Comparison of ENCODE assay signal across 1 cellular context in the genomic region with DNA sequence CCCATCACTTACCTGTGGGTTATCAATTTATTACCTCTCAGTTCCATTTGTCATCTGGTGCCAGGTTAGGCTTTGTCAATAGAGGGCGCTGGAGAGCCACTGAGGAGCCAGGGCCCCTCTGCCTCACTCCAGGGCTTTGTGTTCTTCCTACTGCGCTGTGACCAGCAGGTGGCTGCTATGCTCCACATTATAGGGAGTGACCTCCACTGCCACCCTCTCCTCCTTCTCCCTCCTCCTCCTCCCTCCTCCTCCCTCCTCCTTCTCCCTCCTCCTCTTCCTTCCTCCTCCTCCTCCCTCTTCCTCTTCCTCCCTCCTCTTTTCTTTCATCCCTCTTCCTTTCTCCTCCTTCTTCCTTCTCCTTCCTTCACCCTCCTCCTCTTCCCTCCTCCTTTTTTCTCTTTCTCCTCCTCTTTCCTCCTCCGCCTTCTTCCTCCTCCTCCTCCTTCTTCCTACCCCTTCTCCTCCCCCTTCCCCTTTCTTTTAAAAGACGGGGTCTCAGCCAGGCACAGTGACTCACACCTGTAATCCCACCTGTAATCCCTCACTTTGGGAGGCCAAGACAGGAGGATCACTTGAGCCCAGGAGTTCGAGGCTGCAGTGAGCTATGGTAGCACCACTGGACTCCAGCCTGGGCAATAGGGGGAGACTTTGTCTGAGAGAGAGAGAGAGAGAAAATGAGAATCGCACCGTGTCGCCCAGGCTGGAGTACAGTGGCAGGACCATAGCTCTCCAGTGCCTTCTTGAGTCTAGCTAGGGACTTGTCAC.
TF ChIP-seq lines count a peak whose summit lies in the region.

No MANE protein-coding gene starts in this region.

TF ChIP-seq in GM12878, 131 proteins besides CTCF, POLR2A, EP300 and RAD21 (continued from another document):
- TF ChIP-seq MEF2A (IDR thresholded peaks at IDR 0.05; ENCODE audit: insufficient read depth, low read depth, low read length) (peak; percentile 63; the same call in 1 of the 2 replicates), WRNIP1 (IDR thresholded peaks at IDR 0.05; ENCODE audit: borderline replicate concordance, low read depth, low read length) (peak; percentile 94; the same call in 1 of the 2 replicates), LARP7 (IDR thresholded peaks at IDR 0.05) (no peak), ZNF24 (IDR thresholded peaks at IDR 0.05) (0 out of 2 replicates have a peak, but pooled peaks have one; percentile 43), EGR1 (IDR thresholded peaks at IDR 0.05; ENCODE audit: borderline replicate concordance in 1 of 2, low read depth in 2 of 2, low read length in 2 of 2) (no peak), MYC (IDR thresholded peaks at IDR 0.05; ENCODE audit: insufficient read depth, insufficient read length, insufficient replicate concordance, low read length, severe bottlenecking) (no peak), YBX1 (IDR thresholded peaks at IDR 0.05) (0 out of 2 replicates have a peak, but pooled peaks have one; percentile 77)
- TF ChIP-seq, protein P1, sequence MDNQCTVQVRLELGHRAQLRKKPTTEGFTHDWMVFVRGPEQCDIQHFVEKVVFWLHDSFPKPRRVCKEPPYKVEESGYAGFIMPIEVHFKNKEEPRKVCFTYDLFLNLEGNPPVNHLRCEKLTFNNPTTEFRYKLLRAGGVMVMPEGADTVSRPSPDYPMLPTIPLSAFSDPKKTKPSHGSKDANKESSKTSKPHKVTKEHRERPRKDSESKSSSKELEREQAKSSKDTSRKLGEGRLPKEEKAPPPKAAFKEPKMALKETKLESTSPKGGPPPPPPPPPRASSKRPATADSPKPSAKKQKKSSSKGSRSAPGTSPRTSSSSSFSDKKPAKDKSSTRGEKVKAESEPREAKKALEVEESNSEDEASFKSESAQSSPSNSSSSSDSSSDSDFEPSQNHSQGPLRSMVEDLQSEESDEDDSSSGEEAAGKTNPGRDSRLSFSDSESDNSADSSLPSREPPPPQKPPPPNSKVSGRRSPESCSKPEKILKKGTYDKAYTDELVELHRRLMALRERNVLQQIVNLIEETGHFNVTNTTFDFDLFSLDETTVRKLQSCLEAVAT (IDR thresholded peaks at IDR 0.05) = peak; percentile 71; the same call in 1 of the 2 replicates
- TF ChIP-seq, protein P2, sequence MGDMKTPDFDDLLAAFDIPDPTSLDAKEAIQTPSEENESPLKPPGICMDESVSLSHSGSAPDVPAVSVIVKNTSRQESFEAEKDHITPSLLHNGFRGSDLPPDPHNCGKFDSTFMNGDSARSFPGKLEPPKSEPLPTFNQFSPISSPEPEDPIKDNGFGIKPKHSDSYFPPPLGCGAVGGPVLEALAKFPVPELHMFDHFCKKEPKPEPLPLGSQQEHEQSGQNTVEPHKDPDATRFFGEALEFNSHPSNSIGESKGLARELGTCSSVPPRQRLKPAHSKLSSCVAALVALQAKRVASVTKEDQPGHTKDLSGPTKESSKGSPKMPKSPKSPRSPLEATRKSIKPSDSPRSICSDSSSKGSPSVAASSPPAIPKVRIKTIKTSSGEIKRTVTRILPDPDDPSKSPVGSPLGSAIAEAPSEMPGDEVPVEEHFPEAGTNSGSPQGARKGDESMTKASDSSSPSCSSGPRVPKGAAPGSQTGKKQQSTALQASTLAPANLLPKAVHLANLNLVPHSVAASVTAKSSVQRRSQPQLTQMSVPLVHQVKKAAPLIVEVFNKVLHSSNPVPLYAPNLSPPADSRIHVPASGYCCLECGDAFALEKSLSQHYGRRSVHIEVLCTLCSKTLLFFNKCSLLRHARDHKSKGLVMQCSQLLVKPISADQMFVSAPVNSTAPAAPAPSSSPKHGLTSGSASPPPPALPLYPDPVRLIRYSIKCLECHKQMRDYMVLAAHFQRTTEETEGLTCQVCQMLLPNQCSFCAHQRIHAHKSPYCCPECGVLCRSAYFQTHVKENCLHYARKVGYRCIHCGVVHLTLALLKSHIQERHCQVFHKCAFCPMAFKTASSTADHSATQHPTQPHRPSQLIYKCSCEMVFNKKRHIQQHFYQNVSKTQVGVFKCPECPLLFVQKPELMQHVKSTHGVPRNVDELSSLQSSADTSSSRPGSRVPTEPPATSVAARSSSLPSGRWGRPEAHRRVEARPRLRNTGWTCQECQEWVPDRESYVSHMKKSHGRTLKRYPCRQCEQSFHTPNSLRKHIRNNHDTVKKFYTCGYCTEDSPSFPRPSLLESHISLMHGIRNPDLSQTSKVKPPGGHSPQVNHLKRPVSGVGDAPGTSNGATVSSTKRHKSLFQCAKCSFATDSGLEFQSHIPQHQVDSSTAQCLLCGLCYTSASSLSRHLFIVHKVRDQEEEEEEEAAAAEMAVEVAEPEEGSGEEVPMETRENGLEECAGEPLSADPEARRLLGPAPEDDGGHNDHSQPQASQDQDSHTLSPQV (IDR thresholded peaks at IDR 0.05) = peak; percentile 89
- TF ChIP-seq, protein P3, sequence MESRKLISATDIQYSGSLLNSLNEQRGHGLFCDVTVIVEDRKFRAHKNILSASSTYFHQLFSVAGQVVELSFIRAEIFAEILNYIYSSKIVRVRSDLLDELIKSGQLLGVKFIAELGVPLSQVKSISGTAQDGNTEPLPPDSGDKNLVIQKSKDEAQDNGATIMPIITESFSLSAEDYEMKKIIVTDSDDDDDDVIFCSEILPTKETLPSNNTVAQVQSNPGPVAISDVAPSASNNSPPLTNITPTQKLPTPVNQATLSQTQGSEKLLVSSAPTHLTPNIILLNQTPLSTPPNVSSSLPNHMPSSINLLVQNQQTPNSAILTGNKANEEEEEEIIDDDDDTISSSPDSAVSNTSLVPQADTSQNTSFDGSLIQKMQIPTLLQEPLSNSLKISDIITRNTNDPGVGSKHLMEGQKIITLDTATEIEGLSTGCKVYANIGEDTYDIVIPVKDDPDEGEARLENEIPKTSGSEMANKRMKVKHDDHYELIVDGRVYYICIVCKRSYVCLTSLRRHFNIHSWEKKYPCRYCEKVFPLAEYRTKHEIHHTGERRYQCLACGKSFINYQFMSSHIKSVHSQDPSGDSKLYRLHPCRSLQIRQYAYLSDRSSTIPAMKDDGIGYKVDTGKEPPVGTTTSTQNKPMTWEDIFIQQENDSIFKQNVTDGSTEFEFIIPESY (IDR thresholded peaks at IDR 0.05) = no peak
